Comparison of ENCODE assay signal across 21 cellular contexts in genomic region chr2:168157926-168158325, GRCh38.
A peak's percentile ranks its signal among the peaks of the same experiment; 100 is the strongest.
DNase-seq lines count a peak whose midpoint lies in the region; FAIRE-seq and TF ChIP-seq lines count a peak whose summit lies in the region.
"Had no signal": no experiment of that assay in that cellular context is flagged by ENCODE, and none has a peak within 500 bp of the region (broad histone marks: within the 10 kb centered on the region; RNA-seq: fewer than 3 reads in every experiment).

No MANE protein-coding gene starts in this region.

- no peak overlapping the region for H3K27ac Mint-ChIP-seq in activated CD4-positive, alpha-beta memory T cell treated with anti-CD3 and anti-CD28 coated beads for 36 hours
- H3K27ac Mint-ChIP-seq: activated naive CD8-positive, alpha-beta T cell treated with anti-CD3 and anti-CD28 coated beads for 36 hours; activated T-cell treated with anti-CD3 and anti-CD28 coated beads, Interleukin-2, amount 50 U/mL, for 24 hours; B cell had no signal

- H2AFZ ChIP-seq in GM23248 (no peak overlapping the region), endothelial cell of umbilical vein (ENCODE audit: low read depth, low read length) (no peak overlapping the region)
- H2AFZ ChIP-seq: hepatocyte had no signal

- CTCF ChIA-PET in endothelial cell of umbilical vein (lab: Charles Lee) = interaction anchor here (1.1 to 2.0 kb wide), 4 partner anchors 13 to 39 kb away, joined by 3 to 4 read pairs (median 4); no protein-coding TSS in a partner anchor
- CTCF ChIA-PET in activated CD4-positive, alpha-beta memory T cell treated with anti-CD3 and anti-CD28 coated beads for 36 hours (lab: Charles Lee) = interaction anchor here (1.2 kb wide), 1 partner anchor 20 kb away, joined by 3 read pairs; no protein-coding TSS in a partner anchor

- no peak overlapping the region for H3K27ac ChIP-seq in GM23248
- H3K27ac ChIP-seq in endothelial cell of umbilical vein (ENCODE audit: insufficient read depth, low read depth, low read length) = no peak overlapping the region
- H3K27ac ChIP-seq: hepatocyte, HL-60 had no signal

- no peaks in the 10 kb centered on the region for H3K36me3 ChIP-seq in GM23248 (ENCODE audit: low read depth)
- H3K36me3 ChIP-seq in endothelial cell of umbilical vein (ENCODE audit: control insufficient read depth in 2 of 2, extremely low read depth in 1 of 2, insufficient read depth in 2 of 2, low read length in 2 of 2) = no peaks in the 10 kb centered on the region

- TF ChIP-seq CTCF in endothelial cell of umbilical vein (IDR thresholded peaks at IDR 0.05; ENCODE audit: extremely low read depth in 1 of 2, insufficient read depth in 1 of 2, low read depth in 1 of 2, low read length in 2 of 2) = no peak

- dilution Hi-C loops in endothelial cell of umbilical vein (cut with MboI; ENCODE audit: extremely low pct_ligation_motif_present, low sequenced_read_pairs) = no loop called here

- intact Hi-C loops in endothelial cell of umbilical vein (cut with micrococcal nuclease) = no loop called here
- intact Hi-C loops in activated CD4-positive, alpha-beta memory T cell treated with anti-CD3 and anti-CD28 coated beads for 36 hours (cut with micrococcal nuclease) = no loop called here

- POLR2A ChIA-PET in endothelial cell of umbilical vein (lab: Charles Lee) = no interaction called here
- POLR2A ChIA-PET in activated CD4-positive, alpha-beta memory T cell treated with anti-CD3 and anti-CD28 coated beads for 36 hours (lab: Charles Lee) = no interaction called here

- H3K4me1 Mint-ChIP-seq in activated CD4-positive, alpha-beta memory T cell treated with anti-CD3 and anti-CD28 coated beads for 36 hours (ENCODE audit: low read depth) = peaks cover 21% of the 10 kb centered on the region
- H3K4me1 Mint-ChIP-seq: B cell had no signal

- TF ChIP-seq POLR2A in endothelial cell of umbilical vein (IDR thresholded peaks at IDR 0.05; ENCODE audit: low read depth, low read length) = no peak

- DNase-seq in GM23248 (peak; percentile 29), OCI-M1 (lab: John Stamatoyannopoulos, UW) (peak; percentile 31), endothelial cell of umbilical vein (ENCODE audit: low read depth, low spot score) (no peak), renal cortical epithelial cell (ENCODE audit: low read depth) (peak; percentile 43), ecto neural progenitor cell (ENCODE audit: low spot score) (no peak), COLO668 (lab: John Stamatoyannopoulos, UW; ENCODE audit: unreplicated experiment) (no peak)
- DNase-seq in activated CD4-positive, alpha-beta memory T cell treated with anti-CD3 and anti-CD28 coated beads for 36 hours = no peak
- DNase-seq: activated CD4-positive, alpha-beta T cell treated with anti-CD3 and anti-CD28 coated beads, Interleukin-2, amount 50 U/mL, for 48 hours; activated naive CD8-positive, alpha-beta T cell treated with anti-CD3 and anti-CD28 coated beads for 36 hours; activated T-cell treated with anti-CD3 and anti-CD28 coated beads, Interleukin-2, amount 50 U/mL, for 24 hours; KBM-7; midbrain; NCI-H1048; NCI-H526 treated with DMSO at 0.1 percent for 48 hours; stimulated activated CD4-positive, alpha-beta T cell treated with anti-CD3 and anti-CD28 coated beads, Interleukin-4, amount 100 ng/mL, for 1 hour had no signal

- H3K4me3 ChIP-seq in GM23248 (no peak overlapping the region), endothelial cell of umbilical vein (replicated peaks in 1 of 3; ENCODE audit: insufficient read depth in 1 of 3, low read depth in 1 of 3, low read length in 3 of 3) (no peak overlapping the region)
- H3K4me3 ChIP-seq: hepatocyte had no signal

- H3K27me3 ChIP-seq in GM23248 (replicated peaks; ENCODE audit: insufficient read depth) = no peaks in the 10 kb centered on the region
- no peaks in the 10 kb centered on the region for H3K27me3 ChIP-seq in endothelial cell of umbilical vein (ENCODE audit: control insufficient read depth in 2 of 2, insufficient read depth in 2 of 2, low read length in 2 of 2)
- H3K27me3 ChIP-seq: hepatocyte had no signal

- H3K9ac ChIP-seq in GM23248 (no peak overlapping the region), endothelial cell of umbilical vein (replicated peaks; ENCODE audit: extremely low read depth, insufficient read depth, low read length) (no peak overlapping the region)

- H3K79me2 ChIP-seq in GM23248 (ENCODE audit: insufficient read depth) (no peaks in the 10 kb centered on the region), endothelial cell of umbilical vein (ENCODE audit: control insufficient read depth, insufficient read depth, low read length) (no peaks in the 10 kb centered on the region)
- H3K79me2 ChIP-seq: hepatocyte had no signal

- no peaks in the 10 kb centered on the region for H3K9me3 Mint-ChIP-seq in activated CD4-positive, alpha-beta memory T cell treated with anti-CD3 and anti-CD28 coated beads for 36 hours
- H3K9me3 Mint-ChIP-seq: activated naive CD8-positive, alpha-beta T cell treated with anti-CD3 and anti-CD28 coated beads for 36 hours; activated T-cell treated with anti-CD3 and anti-CD28 coated beads, Interleukin-2, amount 50 U/mL, for 24 hours had no signal

- peaks cover 9% of the 10 kb centered on the region for H3K4me1 ChIP-seq in GM23248 (ENCODE audit: insufficient read depth)
- peaks cover 3% of the 10 kb centered on the region for H3K4me1 ChIP-seq in endothelial cell of umbilical vein (ENCODE audit: control insufficient read depth, extremely low read depth, insufficient read depth, low read length)

- no peaks in the 10 kb centered on the region for H3K27me3 Mint-ChIP-seq in activated CD4-positive, alpha-beta memory T cell treated with anti-CD3 and anti-CD28 coated beads for 36 hours
- H3K27me3 Mint-ChIP-seq: activated naive CD8-positive, alpha-beta T cell treated with anti-CD3 and anti-CD28 coated beads for 36 hours; activated T-cell treated with anti-CD3 and anti-CD28 coated beads, Interleukin-2, amount 50 U/mL, for 24 hours; B cell had no signal

- H3K4me2 ChIP-seq in GM23248 (ENCODE audit: unreplicated experiment) (no peak overlapping the region), endothelial cell of umbilical vein (ENCODE audit: insufficient read depth, low read length) (no peak overlapping the region)
- H3K4me2 ChIP-seq: hepatocyte had no signal

- H4K20me1 ChIP-seq in GM23248 (ENCODE audit: insufficient read depth) (0 out of 2 replicates have a peak, but pooled peaks cover 3% of the 10 kb centered on the region), endothelial cell of umbilical vein (replicated peaks; ENCODE audit: control insufficient read depth, extremely low read depth, insufficient read depth, low read length) (no peaks in the 10 kb centered on the region)

- H3K9me1 ChIP-seq in endothelial cell of umbilical vein (replicated peaks; ENCODE audit: control insufficient read depth, extremely low read depth, insufficient read depth, low read length) = no peaks in the 10 kb centered on the region

- H3K4me3 Mint-ChIP-seq in activated CD4-positive, alpha-beta memory T cell treated with anti-CD3 and anti-CD28 coated beads for 36 hours = no peak overlapping the region
- H3K4me3 Mint-ChIP-seq: activated naive CD8-positive, alpha-beta T cell treated with anti-CD3 and anti-CD28 coated beads for 36 hours; activated T-cell treated with anti-CD3 and anti-CD28 coated beads, Interleukin-2, amount 50 U/mL, for 24 hours; B cell had no signal

- H3K9me2 ChIP-seq in GM23248 (ENCODE audit: insufficient read depth) = no peaks in the 10 kb centered on the region

- BruUV-seq in endothelial cell of umbilical vein (replicated peaks; lab: Mats Ljungman, UMichigan) = no TSS peak

- in situ Hi-C loops in GM23248 (cut with MboI) = no loop called here

- H3K9me3 ChIP-seq in GM23248 (ENCODE audit: low read depth) (no peaks in the 10 kb centered on the region), endothelial cell of umbilical vein (replicated peaks; ENCODE audit: control insufficient read depth, insufficient read depth, low read length) (no peaks in the 10 kb centered on the region)

- H3F3A ChIP-seq in GM23248 (ENCODE audit: insufficient read depth) = no peaks in the 10 kb centered on the region

- H3K36me3 Mint-ChIP-seq in activated CD4-positive, alpha-beta memory T cell treated with anti-CD3 and anti-CD28 coated beads for 36 hours = peaks cover 33% of the 10 kb centered on the region

- FAIRE-seq in endothelial cell of umbilical vein (lab: Jason Lieb, UNC) = peak; percentile 28
- FAIRE-seq: bronchial epithelial cell, D721Med, H1 had no signal

- 27 to 36% methylated on average over 2 of the region's 2 CpGs for WGBS in GM23248 (ENCODE audit: low coverage in 1 of 2, low lambda C conversion rate in 2 of 2, missing lambda C conversion rate in 2 of 2), 2 experiments

TF ChIP-seq in endothelial cell of umbilical vein, 7 proteins besides CTCF, POLR2A, EP300 and RAD21:
- TF ChIP-seq, protein P1, sequence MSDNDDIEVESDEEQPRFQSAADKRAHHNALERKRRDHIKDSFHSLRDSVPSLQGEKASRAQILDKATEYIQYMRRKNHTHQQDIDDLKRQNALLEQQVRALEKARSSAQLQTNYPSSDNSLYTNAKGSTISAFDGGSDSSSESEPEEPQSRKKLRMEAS (IDR thresholded peaks at IDR 0.05; ENCODE audit: insufficient read depth, insufficient read length) = no peak
TF ChIP-seq in endothelial cell of umbilical vein: peak in this region for 0.

Comparison
In these comparisons a context has a peak if more than half of its experiments do, and no peak if none do; other contexts are left out.
1. DNase-seq: peak in GM23248 (single experiment), OCI-M1 (single experiment) and renal cortical epithelial cell (single experiment); none in endothelial cell of umbilical vein (single experiment), ecto neural progenitor cell (single experiment), activated CD4-positive, alpha-beta memory T cell treated with anti-CD3 and anti-CD28 coated beads for 36 hours (single experiment) and COLO668 (single experiment).